Comparison of ENCODE assay signal across 15 cellular contexts in the genomic region with DNA sequence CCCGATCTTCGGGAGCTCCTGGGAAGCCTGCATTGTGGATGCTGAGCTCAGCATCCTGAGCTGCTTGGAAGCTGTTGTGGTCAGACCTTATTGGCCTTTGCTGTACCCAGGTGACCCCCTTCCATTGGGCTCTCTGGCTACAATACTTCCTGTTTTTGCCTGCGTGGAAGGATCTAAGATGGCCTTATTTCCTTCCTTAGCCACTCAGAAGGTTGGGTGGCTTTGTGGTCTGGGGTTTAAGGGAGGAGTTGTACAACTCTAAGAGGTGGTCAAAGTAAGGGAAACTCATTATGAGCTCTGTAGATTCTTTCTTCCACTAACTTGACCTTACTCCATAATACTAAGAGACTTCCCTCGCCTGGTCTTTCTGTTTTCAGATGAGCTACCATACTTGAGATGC. TPM values are rescaled to one million over a fixed set of nuclear protein-coding genes. Genes with fewer than 3 reads are reported as not detected.
DNase-seq lines count a peak whose midpoint lies in the region; ATAC-seq, FAIRE-seq and TF ChIP-seq lines count a peak whose summit lies in the region.
"Had no signal": no experiment of that assay in that cellular context is flagged by ENCODE, and none has a peak within 500 bp of the region (broad histone marks: within the 10 kb centered on the region; RNA-seq: fewer than 3 reads in every experiment).

No MANE protein-coding gene starts in this region.

- TF ChIP-seq POLR2A in NB4 (IDR thresholded peaks at IDR 0.05; ENCODE audit: extremely low read depth, insufficient read length) (no peak), K562 (conservative IDR thresholded peaks at IDR 0.05) (no peak)

- H3K27ac Mint-ChIP-seq in activated naive CD8-positive, alpha-beta T cell treated with anti-CD3 and anti-CD28 coated beads, Interleukin-2, amount 10 ng/mL, durations not matched to agents 7 days and 5 days, result peak overlapping the region; percentile 85
- H3K27ac Mint-ChIP-seq in activated naive CD8-positive, alpha-beta T cell treated with anti-CD3 and anti-CD28 coated beads, Interleukin-2, amount 50 U/mL, for 24 hours, result no peak overlapping the region
- H3K27ac Mint-ChIP-seq in stimulated activated naive CD8-positive, alpha-beta T cell treated with anti-CD3 and anti-CD28 coated beads, Interleukin-15, amount 100 ng/mL, for 72 hours, result peak overlapping the region; percentile 67 to 80
- no peak overlapping the region for H3K27ac Mint-ChIP-seq in neural progenitor cell
- H3K27ac Mint-ChIP-seq: activated T-helper 1 cell treated with anti-CD3 and anti-CD28 coated beads, Interleukin-12 subunit alpha, Interleukin-12 subunit beta, Interleukin-2, Interleukin-4 antibody, amounts not matched to agents 30 ng/mL and 10 ng/mL and 1 ng/mL, durations not matched to agents 14 hours and 24 hours and 36 hours; brain had no signal

- H3K4me1 Mint-ChIP-seq in activated naive CD8-positive, alpha-beta T cell treated with anti-CD3 and anti-CD28 coated beads, Interleukin-2, amount 10 ng/mL, durations not matched to agents 7 days and 5 days, result peaks cover 41% of the 10 kb centered on the region
- peaks cover 29% of the 10 kb centered on the region for H3K4me1 Mint-ChIP-seq in activated naive CD8-positive, alpha-beta T cell treated with anti-CD3 and anti-CD28 coated beads, Interleukin-2, amount 50 U/mL, for 24 hours
- H3K4me1 Mint-ChIP-seq in stimulated activated naive CD8-positive, alpha-beta T cell treated with anti-CD3 and anti-CD28 coated beads, Interleukin-15, amount 100 ng/mL, for 72 hours, result peaks cover 35% of the 10 kb centered on the region
- no peaks in the 10 kb centered on the region for H3K4me1 Mint-ChIP-seq in neural progenitor cell
- H3K4me1 Mint-ChIP-seq: brain had no signal

- H3F3A ChIP-seq in neural progenitor cell (ENCODE audit: low read depth), result no peaks in the 10 kb centered on the region

- H3K4me3 Mint-ChIP-seq in activated naive CD8-positive, alpha-beta T cell treated with anti-CD3 and anti-CD28 coated beads, Interleukin-2, amount 10 ng/mL, durations not matched to agents 7 days and 5 days, result peak overlapping the region; percentile 70
- no peak overlapping the region for H3K4me3 Mint-ChIP-seq in activated naive CD8-positive, alpha-beta T cell treated with anti-CD3 and anti-CD28 coated beads, Interleukin-2, amount 50 U/mL, for 24 hours
- no peak overlapping the region for H3K4me3 Mint-ChIP-seq in stimulated activated naive CD8-positive, alpha-beta T cell treated with anti-CD3 and anti-CD28 coated beads, Interleukin-15, amount 100 ng/mL, for 72 hours
- no peak overlapping the region for H3K4me3 Mint-ChIP-seq in neural progenitor cell
- H3K4me3 Mint-ChIP-seq: activated T-helper 1 cell treated with anti-CD3 and anti-CD28 coated beads, Interleukin-12 subunit alpha, Interleukin-12 subunit beta, Interleukin-2, Interleukin-4 antibody, amounts not matched to agents 30 ng/mL and 10 ng/mL and 1 ng/mL, durations not matched to agents 14 hours and 24 hours and 36 hours; brain had no signal

- POLR2A ChIA-PET in activated naive CD8-positive, alpha-beta T cell treated with anti-CD3 and anti-CD28 coated beads, Interleukin-2, amount 10 ng/mL, durations not matched to agents 7 days and 5 days (lab: Charles Lee), result interaction anchor here (0.7 to 2.2 kb wide), 6 partner anchors 13 to 266 kb away, joined by 3 to 16 read pairs (median 5); a partner anchor contains a TSS
- POLR2A ChIA-PET in K562 (lab: Yijun Ruan, JAX), result interaction anchor here (1.0 to 1.8 kb wide), 3 partner anchors 10 to 334 kb away, joined by 3 to 9 read pairs (median 4); no protein-coding TSS in a partner anchor

- no TSS peak for BruUV-seq in K562 (replicated peaks; lab: Mats Ljungman, UMichigan)

- TF ChIP-seq EP300 in K562 (IDR thresholded peaks at IDR 0.05; ENCODE audit: low read length), result no peak

- H3K36me3 Mint-ChIP-seq in activated naive CD8-positive, alpha-beta T cell treated with anti-CD3 and anti-CD28 coated beads, Interleukin-2, amount 10 ng/mL, durations not matched to agents 7 days and 5 days, result peaks cover 10% of the 10 kb centered on the region
- H3K36me3 Mint-ChIP-seq in activated naive CD8-positive, alpha-beta T cell treated with anti-CD3 and anti-CD28 coated beads, Interleukin-2, amount 50 U/mL, for 24 hours (ENCODE audit: low read depth), result peaks cover 7% of the 10 kb centered on the region
- H3K36me3 Mint-ChIP-seq in neural progenitor cell, result peaks cover 1% of the 10 kb centered on the region

- H3K4me2 ChIP-seq in K562 (ENCODE audit: insufficient read depth, low read length) (no peak overlapping the region), neural progenitor cell (no peak overlapping the region)

- CTCF ChIA-PET in K562 (lab: Yijun Ruan, JAX; ENCODE audit: low intra/inter-chr PET ratio), result no interaction called here

- H4K20me1 ChIP-seq in K562 (replicated peaks; ENCODE audit: control insufficient read depth, insufficient read depth, low read length) (no peaks in the 10 kb centered on the region), neural progenitor cell (ENCODE audit: low read depth) (no peaks in the 10 kb centered on the region)

- TF ChIP-seq RAD21 in K562 (CRISPR knock-in tag; conservative IDR thresholded peaks at IDR 0.05 in 1 of 2, IDR thresholded peaks at IDR 0.05 in 1 of 2), result no peak

- H2AFZ ChIP-seq in K562 (ENCODE audit: low read depth, low read length) (no peak overlapping the region), neural progenitor cell (replicated peaks) (no peak overlapping the region)

- H3K9me1 ChIP-seq in K562 (ENCODE audit: control insufficient read depth, insufficient read depth, low read length), result no peaks in the 10 kb centered on the region

- no peak overlapping the region for H3K4me3 ChIP-seq in NB4 (ENCODE audit: low read depth, low read length)
- H3K4me3 ChIP-seq in K562, result no peak overlapping the region
- no peak overlapping the region for H3K4me3 ChIP-seq in neural progenitor cell
- H3K4me3 ChIP-seq: prostate gland, uterus had no signal

- no peaks in the 10 kb centered on the region for H3K9me3 Mint-ChIP-seq in activated naive CD8-positive, alpha-beta T cell treated with anti-CD3 and anti-CD28 coated beads, Interleukin-2, amount 10 ng/mL, durations not matched to agents 7 days and 5 days
- no peaks in the 10 kb centered on the region for H3K9me3 Mint-ChIP-seq in activated naive CD8-positive, alpha-beta T cell treated with anti-CD3 and anti-CD28 coated beads, Interleukin-2, amount 50 U/mL, for 24 hours
- H3K9me3 Mint-ChIP-seq in stimulated activated naive CD8-positive, alpha-beta T cell treated with anti-CD3 and anti-CD28 coated beads, Interleukin-15, amount 100 ng/mL, for 72 hours, result no peaks in the 10 kb centered on the region
- no peaks in the 10 kb centered on the region for H3K9me3 Mint-ChIP-seq in neural progenitor cell
- H3K9me3 Mint-ChIP-seq: activated T-helper 1 cell treated with anti-CD3 and anti-CD28 coated beads, Interleukin-12 subunit alpha, Interleukin-12 subunit beta, Interleukin-2, Interleukin-4 antibody, amounts not matched to agents 30 ng/mL and 10 ng/mL and 1 ng/mL, durations not matched to agents 14 hours and 24 hours and 36 hours; brain had no signal

- 65% methylated on average over 4 of the region's 4 CpGs for WGBS in K562 (ENCODE audit: insufficient coverage, low coverage, missing lambda C conversion rate)

- no peak for FAIRE-seq in K562 (lab: Jason Lieb, UNC)

- H3K27ac ChIP-seq in K562 (ENCODE audit: extremely low read depth, low read depth, low read length) (no peak overlapping the region), neural progenitor cell (no peak overlapping the region)
- H3K27ac ChIP-seq: prostate gland, uterus had no signal

- no peaks in the 10 kb centered on the region for H3K9me3 ChIP-seq in K562 (replicated peaks; ENCODE audit: control insufficient read depth, insufficient read depth, low read depth, low read length)
- no peaks in the 10 kb centered on the region for H3K9me3 ChIP-seq in neural progenitor cell (ENCODE audit: low read depth)
- H3K9me3 ChIP-seq: prostate gland, uterus had no signal

- H3K36me3 ChIP-seq in K562 (ENCODE audit: control insufficient read depth, insufficient read depth, low read length) (peaks cover 59% of the 10 kb centered on the region), neural progenitor cell (no peaks in the 10 kb centered on the region)
- H3K36me3 ChIP-seq: uterus had no signal

- H3K79me2 ChIP-seq in K562 (ENCODE audit: control insufficient read depth, insufficient read depth, low read length) (no peaks in the 10 kb centered on the region), neural progenitor cell (ENCODE audit: low read depth) (no peaks in the 10 kb centered on the region)

- intact Hi-C loops in K562 (cut with micrococcal nuclease), result loop anchor here (10.0 kb wide), 2 partner anchors 256 to 596 kb away; a partner anchor contains a TSS

- no peak for DNase-seq in activated naive CD8-positive, alpha-beta T cell treated with anti-CD3 and anti-CD28 coated beads, Interleukin-2, amount 10 ng/mL, durations not matched to agents 7 days and 5 days
- no peak for DNase-seq in activated naive CD8-positive, alpha-beta T cell treated with anti-CD3 and anti-CD28 coated beads, Interleukin-2, amount 50 U/mL, for 24 hours
- peak; percentile 86 for DNase-seq in NB4 (ENCODE audit: low read depth)
- DNase-seq in K562 (ENCODE audit: extremely low read depth in 1 of 4, low spot score in 3 of 4), result no peak
- DNase-seq in stimulated activated naive CD8-positive, alpha-beta T cell treated with anti-CD3 and anti-CD28 coated beads, Interleukin-15, amount 100 ng/mL, for 72 hours, result no peak
- DNase-seq in neural progenitor cell (ENCODE audit: low spot score), result no peak
- no peak for DNase-seq in cortex of kidney (lab: John Stamatoyannopoulos, UW)
- DNase-seq: EL, NCI-H187 treated with DMSO at 0.1 percent for 48 hours, SHP77, uterus had no signal

- peaks cover 2% of the 10 kb centered on the region for H3K27me3 Mint-ChIP-seq in activated naive CD8-positive, alpha-beta T cell treated with anti-CD3 and anti-CD28 coated beads, Interleukin-2, amount 10 ng/mL, durations not matched to agents 7 days and 5 days
- H3K27me3 Mint-ChIP-seq in activated naive CD8-positive, alpha-beta T cell treated with anti-CD3 and anti-CD28 coated beads, Interleukin-2, amount 50 U/mL, for 24 hours, result no peaks in the 10 kb centered on the region
- H3K27me3 Mint-ChIP-seq in stimulated activated naive CD8-positive, alpha-beta T cell treated with anti-CD3 and anti-CD28 coated beads, Interleukin-15, amount 100 ng/mL, for 72 hours, result no peaks in the 10 kb centered on the region
- no peaks in the 10 kb centered on the region for H3K27me3 Mint-ChIP-seq in neural progenitor cell (ENCODE audit: insufficient read depth, low read depth)
- H3K27me3 Mint-ChIP-seq: brain had no signal

- no peak overlapping the region for H3K9ac ChIP-seq in K562 (ENCODE audit: insufficient read depth in 1 of 2, low read depth in 2 of 2, low read length in 2 of 2)
- no peak overlapping the region for H3K9ac ChIP-seq in neural progenitor cell

- TF ChIP-seq CTCF in NB4 (IDR thresholded peaks at IDR 0.05; ENCODE audit: low read depth, low read length) (no peak), K562 (IDR thresholded peaks at IDR 0.05 in 2 of 3, conservative IDR thresholded peaks at IDR 0.05 in 1 of 3; ENCODE audit: insufficient read depth in 2 of 3, low read depth in 1 of 3, low read length in 3 of 3) (no peak), neural progenitor cell (IDR thresholded peaks at IDR 0.05) (no peak)

- in situ Hi-C loops in K562 (cut with MboI), result loop anchor here (10.0 kb wide), 1 partner anchor 136 kb away; no protein-coding TSS in a partner anchor

- H3K27me3 ChIP-seq in K562 (ENCODE audit: control insufficient read depth in 2 of 2, insufficient read depth in 2 of 2, low read length in 2 of 2), result no peaks in the 10 kb centered on the region
- no peaks in the 10 kb centered on the region for H3K27me3 ChIP-seq in neural progenitor cell
- H3K27me3 ChIP-seq: uterus had no signal

- H3K4me1 ChIP-seq in K562 (replicated peaks in 1 of 2; ENCODE audit: control insufficient read depth in 2 of 2, insufficient read depth in 2 of 2, low read length in 2 of 2) (no peaks in the 10 kb centered on the region), neural progenitor cell (no peaks in the 10 kb centered on the region)
- H3K4me1 ChIP-seq: prostate gland, uterus had no signal

- ATAC-seq in activated naive CD8-positive, alpha-beta T cell treated with anti-CD3 and anti-CD28 coated beads, Interleukin-2, amount 10 ng/mL, durations not matched to agents 7 days and 5 days (ENCODE audit: low read depth), result peak; percentile 73
- ATAC-seq in activated naive CD8-positive, alpha-beta T cell treated with anti-CD3 and anti-CD28 coated beads, Interleukin-2, amount 50 U/mL, for 24 hours, result no peak
- ATAC-seq in K562, result no peak; the same call in 1 of the 3 replicates
- ATAC-seq in stimulated activated naive CD8-positive, alpha-beta T cell treated with anti-CD3 and anti-CD28 coated beads, Interleukin-15, amount 100 ng/mL, for 72 hours, result peak; percentile 72
- ATAC-seq in HG03378 (IDR thresholded peaks at IDR 0.05; ENCODE audit: unreplicated experiment), result no peak

RNA-seq across cellular contexts. Expression of a gene that starts 17.7 kb away (rescaled TPM):
- total RNA-seq in activated naive CD8-positive, alpha-beta T cell treated with anti-CD3 and anti-CD28 coated beads, Interleukin-2, amount 10 ng/mL, durations not matched to agents 7 days and 5 days, result 1 to 10 TPM; 4.6 to 4.8 TPM
- total RNA-seq in K562 (2011; cell fraction: chromatin; rRNA removed; ENCODE audit: low replicate concordance), result 29.4 and 45.8 TPM in 2 replicates
- 18.0 and 21.1 TPM in 2 replicates for total RNA-seq in K562 (2011; cell fraction: nucleolus; rRNA removed)
- total RNA-seq in K562 (2011; cell fraction: nucleoplasm; rRNA removed), result 29.2 and 44.5 TPM in 2 replicates
- total RNA-seq in K562 (2014; rRNA removed), result 10.5 and 12.3 TPM in 2 replicates
- 21.9 and 26.2 TPM in 2 replicates for total RNA-seq in K562 (2014; rRNA removed; fragmentation: Illumina TruSeq; extraction: Trizol)
- total RNA-seq in K562 (2015; rRNA removed; fragmentation: Illumina TruSeq; extraction: Trizol), result 17.3 and 17.8 TPM in 2 replicates
- total RNA-seq in K562 (2021), result 20.4 and 22.9 TPM in 2 replicates
- 24.1 and 26.0 TPM in 2 replicates for polyA plus RNA-seq in K562 (2011; rRNA removed)
- polyA plus RNA-seq in K562 (2011; cell fraction: cytosol; rRNA removed), result 7.4 and 16.5 TPM in 2 replicates
- 45.3 and 52.2 TPM in 2 replicates for polyA plus RNA-seq in K562 (2011; cell fraction: nucleus; rRNA removed)
- polyA plus RNA-seq in K562 (2012), result 11.2 and 14.1 TPM in 2 replicates
- polyA plus RNA-seq in K562 (2014; fragmentation: Illumina TruSeq; extraction: Trizol), result 13.5 and 16.4 TPM in 2 replicates
- polyA plus RNA-seq in K562 (2014; fragmentation: Nextera tagmentation; extraction: Ambion mirVana), result 1 to 10 TPM; 6.9 to 7.6 TPM
- 11.7 and 11.9 TPM in 2 replicates for polyA plus RNA-seq in K562 (2014; rRNA removed)
- polyA minus RNA-seq in K562 (2011; rRNA and poly(A)+ RNA removed), result 44.6 and 45.6 TPM in 2 replicates
- 11.7 and 14.3 TPM in 2 replicates for polyA minus RNA-seq in K562 (2011; cell fraction: cytosol; rRNA and poly(A)+ RNA removed)
- 18.3 and 29.3 TPM in 2 replicates for polyA minus RNA-seq in K562 (2011; cell fraction: nucleus; rRNA and poly(A)+ RNA removed)
- total RNA-seq in neural progenitor cell (ENCODE audit: low replicate concordance), result 6.0 and 10.0 TPM in 2 replicates

RNA-seq across cellular contexts. Expression of a gene that starts 17.8 kb away (rescaled TPM):
- total RNA-seq in activated naive CD8-positive, alpha-beta T cell treated with anti-CD3 and anti-CD28 coated beads, Interleukin-2, amount 10 ng/mL, durations not matched to agents 7 days and 5 days, result 1 to 10 TPM; 1.0 to 2.7 TPM
- total RNA-seq in K562 (2011; cell fraction: chromatin; rRNA removed; ENCODE audit: low replicate concordance), result not detected in 2 replicates
- total RNA-seq in K562 (2011; cell fraction: nucleolus; rRNA removed), result not detected in 2 replicates
- not detected in 2 replicates for total RNA-seq in K562 (2011; cell fraction: nucleoplasm; rRNA removed)
- total RNA-seq in K562 (2014; rRNA removed) (not detected in 2 replicates), K562 (2014; rRNA removed; fragmentation: Illumina TruSeq; extraction: Trizol) (not detected in 2 replicates), K562 (2015; rRNA removed; fragmentation: Illumina TruSeq; extraction: Trizol) (not detected in 2 replicates), K562 (2021) (not detected in 2 replicates), neural progenitor cell (ENCODE audit: low replicate concordance) (not detected in 2 replicates)
- polyA plus RNA-seq in K562 (2011; rRNA removed) (not detected in 2 replicates), K562 (2014; fragmentation: Illumina TruSeq; extraction: Trizol) (not detected in 2 replicates), K562 (2014; fragmentation: Nextera tagmentation; extraction: Ambion mirVana) (not detected), K562 (2014; rRNA removed) (not detected in 2 replicates)
- 0.03 TPM in 1 of 2 replicates, not detected in the other for polyA plus RNA-seq in K562 (2011; cell fraction: cytosol; rRNA removed)
- polyA plus RNA-seq in K562 (2011; cell fraction: nucleus; rRNA removed), result not detected in 2 replicates
- not detected in 2 replicates for polyA plus RNA-seq in K562 (2012)
- 0.12 TPM in 1 of 2 replicates, not detected in the other for polyA minus RNA-seq in K562 (2011; rRNA and poly(A)+ RNA removed)
- 2.3 and 3.0 TPM in 2 replicates for polyA minus RNA-seq in K562 (2011; cell fraction: cytosol; rRNA and poly(A)+ RNA removed)
- 0.22 and 0.54 TPM in 2 replicates for polyA minus RNA-seq in K562 (2011; cell fraction: nucleus; rRNA and poly(A)+ RNA removed)
- total RNA-seq: uterus had no signal

RNA-seq across cellular contexts. Expression of a gene that starts 19.8 kb away (rescaled TPM):
- 10 to 100 TPM; 10.1 to 10.2 TPM for total RNA-seq in activated naive CD8-positive, alpha-beta T cell treated with anti-CD3 and anti-CD28 coated beads, Interleukin-2, amount 10 ng/mL, durations not matched to agents 7 days and 5 days
- total RNA-seq in K562 (2011; cell fraction: chromatin; rRNA removed; ENCODE audit: low replicate concordance), result 25.7 and 74.5 TPM in 2 replicates
- 20.0 and 23.4 TPM in 2 replicates for total RNA-seq in K562 (2011; cell fraction: nucleolus; rRNA removed)
- 50.4 and 82.5 TPM in 2 replicates for total RNA-seq in K562 (2011; cell fraction: nucleoplasm; rRNA removed)
- 47.5 and 49.8 TPM in 2 replicates for total RNA-seq in K562 (2014; rRNA removed)
- total RNA-seq in K562 (2014; rRNA removed; fragmentation: Illumina TruSeq; extraction: Trizol), result 78.1 and 91.0 TPM in 2 replicates
- total RNA-seq in K562 (2015; rRNA removed; fragmentation: Illumina TruSeq; extraction: Trizol), result 51.8 and 56.0 TPM in 2 replicates
- 61.6 and 61.7 TPM in 2 replicates for total RNA-seq in K562 (2021)
- polyA plus RNA-seq in K562 (2011; rRNA removed), result 38.8 and 46.9 TPM in 2 replicates
- 9.4 and 20.3 TPM in 2 replicates for polyA plus RNA-seq in K562 (2011; cell fraction: cytosol; rRNA removed)
- polyA plus RNA-seq in K562 (2011; cell fraction: nucleus; rRNA removed), result 23.5 and 35.3 TPM in 2 replicates
- polyA plus RNA-seq in K562 (2012), result 19.8 and 21.4 TPM in 2 replicates
- polyA plus RNA-seq in K562 (2014; fragmentation: Illumina TruSeq; extraction: Trizol), result 43.9 and 46.5 TPM in 2 replicates
- polyA plus RNA-seq in K562 (2014; fragmentation: Nextera tagmentation; extraction: Ambion mirVana), result 10 to 100 TPM; 18.2 to 24.0 TPM
- 27.9 and 28.7 TPM in 2 replicates for polyA plus RNA-seq in K562 (2014; rRNA removed)
- 61.7 and 76.1 TPM in 2 replicates for polyA minus RNA-seq in K562 (2011; rRNA and poly(A)+ RNA removed)
- polyA minus RNA-seq in K562 (2011; cell fraction: cytosol; rRNA and poly(A)+ RNA removed), result 33.8 and 43.8 TPM in 2 replicates
- polyA minus RNA-seq in K562 (2011; cell fraction: nucleus; rRNA and poly(A)+ RNA removed), result 50.4 and 102 TPM in 2 replicates
- 17.7 and 27.0 TPM in 2 replicates for total RNA-seq in neural progenitor cell (ENCODE audit: low replicate concordance)

RNA-seq across cellular contexts. Expression of a gene that starts 33.2 kb away (rescaled TPM):
- total RNA-seq in activated naive CD8-positive, alpha-beta T cell treated with anti-CD3 and anti-CD28 coated beads, Interleukin-2, amount 10 ng/mL, durations not matched to agents 7 days and 5 days, result not detected
- total RNA-seq in K562 (2011; cell fraction: chromatin; rRNA removed; ENCODE audit: low replicate concordance), result not detected in 2 replicates
- not detected in 2 replicates for total RNA-seq in K562 (2011; cell fraction: nucleolus; rRNA removed)
- total RNA-seq in K562 (2011; cell fraction: nucleoplasm; rRNA removed), result not detected in 2 replicates
- not detected in 2 replicates for total RNA-seq in K562 (2014; rRNA removed)
- 0.10 and 0.15 TPM in 2 replicates for total RNA-seq in K562 (2014; rRNA removed; fragmentation: Illumina TruSeq; extraction: Trizol)
- total RNA-seq in K562 (2015; rRNA removed; fragmentation: Illumina TruSeq; extraction: Trizol), result 0.22 and 0.23 TPM in 2 replicates
- total RNA-seq in K562 (2021), result 0.18 and 0.47 TPM in 2 replicates
- polyA plus RNA-seq in K562 (2011; rRNA removed), result 0.04 TPM in 1 of 2 replicates, not detected in the other
- polyA plus RNA-seq in K562 (2011; cell fraction: cytosol; rRNA removed), result not detected in 2 replicates
- not detected in 2 replicates for polyA plus RNA-seq in K562 (2011; cell fraction: nucleus; rRNA removed)
- polyA plus RNA-seq in K562 (2012), result 0.18 and 0.82 TPM in 2 replicates
- polyA plus RNA-seq in K562 (2014; fragmentation: Illumina TruSeq; extraction: Trizol), result 0.06 and 0.07 TPM in 2 replicates
- under 1 TPM in 1 of 2 experiments, not detected in 1; 0.06 TPM for polyA plus RNA-seq in K562 (2014; fragmentation: Nextera tagmentation; extraction: Ambion mirVana)
- polyA plus RNA-seq in K562 (2014; rRNA removed), result not detected in 2 replicates
- polyA minus RNA-seq in K562 (2011; rRNA and poly(A)+ RNA removed), result not detected in 2 replicates
- polyA minus RNA-seq in K562 (2011; cell fraction: cytosol; rRNA and poly(A)+ RNA removed), result not detected in 2 replicates
- polyA minus RNA-seq in K562 (2011; cell fraction: nucleus; rRNA and poly(A)+ RNA removed), result not detected in 2 replicates
- total RNA-seq in neural progenitor cell (ENCODE audit: low replicate concordance), result 0.06 TPM in 1 of 2 replicates, not detected in the other
- total RNA-seq: activated T-helper 1 cell treated with anti-CD3 and anti-CD28 coated beads, Interleukin-12 subunit alpha, Interleukin-12 subunit beta, Interleukin-2, Interleukin-4 antibody, amounts not matched to agents 30 ng/mL and 10 ng/mL and 1 ng/mL, durations not matched to agents 14 hours and 24 hours and 36 hours; prostate gland had no signal

RNA-seq across cellular contexts. Expression of a gene that starts 38.3 kb away (rescaled TPM):
- not detected for total RNA-seq in activated naive CD8-positive, alpha-beta T cell treated with anti-CD3 and anti-CD28 coated beads, Interleukin-2, amount 10 ng/mL, durations not matched to agents 7 days and 5 days
- total RNA-seq in K562 (2011; cell fraction: chromatin; rRNA removed; ENCODE audit: low replicate concordance), result 2.8 and 4.0 TPM in 2 replicates
- total RNA-seq in K562 (2011; cell fraction: nucleolus; rRNA removed), result 2.5 and 3.0 TPM in 2 replicates
- total RNA-seq in K562 (2011; cell fraction: nucleoplasm; rRNA removed), result 3.1 and 3.4 TPM in 2 replicates
- total RNA-seq in K562 (2014; rRNA removed) (1.8 TPM in 2 replicates), K562 (2014; rRNA removed; fragmentation: Illumina TruSeq; extraction: Trizol) (0.80 and 0.95 TPM in 2 replicates), K562 (2015; rRNA removed; fragmentation: Illumina TruSeq; extraction: Trizol) (0.80 and 0.87 TPM in 2 replicates), K562 (2021) (2.6 and 2.7 TPM in 2 replicates), neural progenitor cell (ENCODE audit: low replicate concordance) (0.04 and 0.56 TPM in 2 replicates)
- polyA plus RNA-seq in K562 (2011; rRNA removed) (1.2 and 2.6 TPM in 2 replicates), K562 (2014; fragmentation: Illumina TruSeq; extraction: Trizol) (3.0 and 3.1 TPM in 2 replicates), K562 (2014; fragmentation: Nextera tagmentation; extraction: Ambion mirVana) (under 1 TPM; 0.62 to 0.69 TPM), K562 (2014; rRNA removed) (0.62 and 0.95 TPM in 2 replicates)
- polyA plus RNA-seq in K562 (2011; cell fraction: cytosol; rRNA removed), result 0.81 and 1.4 TPM in 2 replicates
- polyA plus RNA-seq in K562 (2011; cell fraction: nucleus; rRNA removed), result 2.3 and 5.0 TPM in 2 replicates
- polyA plus RNA-seq in K562 (2012), result 2.2 and 2.8 TPM in 2 replicates
- polyA minus RNA-seq in K562 (2011; rRNA and poly(A)+ RNA removed), result 2.6 TPM in 2 replicates
- 2.4 and 2.5 TPM in 2 replicates for polyA minus RNA-seq in K562 (2011; cell fraction: cytosol; rRNA and poly(A)+ RNA removed)
- polyA minus RNA-seq in K562 (2011; cell fraction: nucleus; rRNA and poly(A)+ RNA removed), result 4.4 and 5.2 TPM in 2 replicates
- total RNA-seq: activated T-helper 1 cell treated with anti-CD3 and anti-CD28 coated beads, Interleukin-12 subunit alpha, Interleukin-12 subunit beta, Interleukin-2, Interleukin-4 antibody, amounts not matched to agents 30 ng/mL and 10 ng/mL and 1 ng/mL, durations not matched to agents 14 hours and 24 hours and 36 hours had no signal

Comparison
In these comparisons a context has a peak if more than half of its experiments do, and no peak if none do; other contexts are left out.
1. ATAC-seq: peak in activated naive CD8-positive, alpha-beta T cell treated with anti-CD3 and anti-CD28 coated beads, Interleukin-2, amount 10 ng/mL, durations not matched to agents 7 days and 5 days (single experiment) and stimulated activated naive CD8-positive, alpha-beta T cell treated with anti-CD3 and anti-CD28 coated beads, Interleukin-15, amount 100 ng/mL, for 72 hours (single experiment); none in activated naive CD8-positive, alpha-beta T cell treated with anti-CD3 and anti-CD28 coated beads, Interleukin-2, amount 50 U/mL, for 24 hours (single experiment), K562 (single experiment) and HG03378 (single experiment).
2. H3K27ac Mint-ChIP-seq: peak in activated naive CD8-positive, alpha-beta T cell treated with anti-CD3 and anti-CD28 coated beads, Interleukin-2, amount 10 ng/mL, durations not matched to agents 7 days and 5 days (single experiment) and stimulated activated naive CD8-positive, alpha-beta T cell treated with anti-CD3 and anti-CD28 coated beads, Interleukin-15, amount 100 ng/mL, for 72 hours (2 of 2); none in activated naive CD8-positive, alpha-beta T cell treated with anti-CD3 and anti-CD28 coated beads, Interleukin-2, amount 50 U/mL, for 24 hours (single experiment) and neural progenitor cell (single experiment).